Comparison of ENCODE assay signal across 8 cellular contexts in the genomic region with DNA sequence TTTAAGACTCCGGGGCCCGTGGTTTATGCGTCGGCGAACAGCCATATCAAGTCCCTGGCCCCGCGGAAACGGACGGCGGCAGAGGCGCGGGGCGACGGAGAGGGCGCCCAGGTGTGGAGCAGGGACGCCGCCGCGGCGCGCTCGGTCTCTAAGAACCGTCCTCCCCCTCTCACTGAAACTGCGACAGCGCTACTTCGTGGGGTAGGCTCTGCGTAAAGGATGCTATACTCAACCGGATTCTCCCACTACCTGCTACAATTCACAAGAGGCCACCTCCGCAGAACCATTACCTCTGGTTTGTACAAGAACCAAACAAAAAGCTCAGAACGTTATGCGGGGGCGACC. TPM values are rescaled to one million over a fixed set of nuclear protein-coding genes. Genes with fewer than 3 reads are reported as not detected.
DNase-seq lines count a peak whose midpoint lies in the region; ATAC-seq and TF ChIP-seq lines count a peak whose summit lies in the region.

No MANE protein-coding gene starts in this region.

- peaks cover 12 to 16% of the 10 kb centered on the region in 2 donors for H3K4me1 Mint-ChIP-seq in effector memory CD8-positive, alpha-beta T cell (ENCODE audit: low read depth in 2 of 2)

- peak overlapping the region; percentile 83 for H3K4me3 ChIP-seq in Jurkat, Clone E6-1 (ENCODE audit: low read length)
- peak overlapping the region; percentile 83 to 87 for H3K4me3 ChIP-seq in mucosa of rectum (ENCODE audit: low read length in 2 of 2)
- peak overlapping the region; percentile 69 to 97 (median 81) for H3K4me3 ChIP-seq in tibial nerve

- peak overlapping the region; percentile 85 to 93 for H3K27ac Mint-ChIP-seq in effector memory CD8-positive, alpha-beta T cell

- peak; percentile 48 for ATAC-seq in GM21717 (IDR thresholded peaks at IDR 0.05; ENCODE audit: unreplicated experiment)
- peak; percentile 69 for ATAC-seq in effector memory CD8-positive, alpha-beta T cell (replicated peaks)

- H3K9me3 Mint-ChIP-seq in effector memory CD8-positive, alpha-beta T cell, result no peaks in the 10 kb centered on the region

- H3K9ac ChIP-seq in mucosa of rectum (ENCODE audit: low read depth in 1 of 2, low read length in 2 of 2), result peak overlapping the region; percentile 48 to 95

- no peak for TF ChIP-seq POLR2A in tibial nerve (IDR thresholded peaks at IDR 0.05)

- TF ChIP-seq EP300 in tibial nerve (IDR thresholded peaks at IDR 0.05), result no peak

- H3K27me3 ChIP-seq in mucosa of rectum (ENCODE audit: control insufficient read depth in 2 of 2, insufficient read depth in 2 of 2, low read length in 2 of 2), result no peaks in the 10 kb centered on the region
- H3K27me3 ChIP-seq in tibial nerve, result no peaks in the 10 kb centered on the region

- 1 to 2% methylated on average over 18 to 32 of the region's 32 CpGs for WGBS in tibial nerve, 2 donors

- no peaks in the 10 kb centered on the region for H3K36me3 Mint-ChIP-seq in effector memory CD8-positive, alpha-beta T cell (ENCODE audit: insufficient read depth)

- peak overlapping the region; percentile 28 to 91 for H3K27ac ChIP-seq in mucosa of rectum (ENCODE audit: low read depth in 2 of 2, low read length in 2 of 2)
- peak overlapping the region; percentile 49 to 93 (median 91) for H3K27ac ChIP-seq in tibial nerve

- H3K36me3 ChIP-seq in mucosa of rectum (ENCODE audit: control insufficient read depth in 2 of 2, insufficient read depth in 2 of 2, low read length in 2 of 2) (peaks cover 11 to 12% of the 10 kb centered on the region in 2 donors), tibial nerve (peaks cover 0 to 30% (median 0%) of the 10 kb centered on the region in 3 donors)

- peaks cover 0 to 5% of the 10 kb centered on the region in 2 donors for H3K4me1 ChIP-seq in mucosa of rectum (ENCODE audit: control insufficient read depth in 2 of 2, insufficient read depth in 2 of 2, low read length in 2 of 2)
- peaks cover 0 to 48% (median 16%) of the 10 kb centered on the region in 4 donors for H3K4me1 ChIP-seq in tibial nerve

- peak overlapping the region; percentile 89 to 95 for H3K4me3 Mint-ChIP-seq in effector memory CD8-positive, alpha-beta T cell

- H3K27me3 Mint-ChIP-seq in effector memory CD8-positive, alpha-beta T cell, result no peaks in the 10 kb centered on the region

- H3K9me3 ChIP-seq in mucosa of rectum (ENCODE audit: control insufficient read depth in 2 of 2, low read length in 2 of 2) (no peaks in the 10 kb centered on the region), tibial nerve (peaks cover 0 to 4% (median 0%) of the 10 kb centered on the region in 4 donors)

- peak; percentile 76 for DNase-seq in DMS 273 (lab: John Stamatoyannopoulos, UW; ENCODE audit: unreplicated experiment)
- DNase-seq in DMS 273 treated with DMSO at 0.1 percent for 48 hours (lab: John Stamatoyannopoulos, UW), result no peak
- peak; percentile 25 for DNase-seq in Jurkat, Clone E6-1 (ENCODE audit: low read depth, low spot score)
- DNase-seq in activated CD4-positive, alpha-beta T cell treated with anti-CD3 and anti-CD28 coated beads for 48 hours, result peak; percentile 63
- DNase-seq in effector memory CD8-positive, alpha-beta T cell, result peak in 2 of 3 experiments; percentile 40 to 45
- peak in 1 of 2 donors; percentile 31 for DNase-seq in tibial nerve (ENCODE audit: low spot score in 2 of 2)

- TF ChIP-seq CTCF in tibial nerve (IDR thresholded peaks at IDR 0.05), result no peak

RNA-seq across cellular contexts. Expression of gene MRNIP, which starts 0.4 kb away (rescaled TPM):
- polyA plus RNA-seq in Jurkat, Clone E6-1 (2012; ENCODE audit: insufficient read depth, insufficient read length), result 17.1 TPM
- 10 to 100 TPM; 48.5 to 82.4 (median 63.2) TPM for total RNA-seq in tibial nerve

RNA-seq across cellular contexts. Expression of gene SQSTM1, which starts 37.5 kb away (rescaled TPM):
- 43.5 TPM for polyA plus RNA-seq in Jurkat, Clone E6-1 (2012; ENCODE audit: insufficient read depth, insufficient read length)
- 100 to 1,000 TPM; 408 to 463 (median 452) TPM for total RNA-seq in tibial nerve

RNA-seq across cellular contexts. Expression of gene TBC1D9B, which starts 49.5 kb away (rescaled TPM):
- 129 TPM for polyA plus RNA-seq in Jurkat, Clone E6-1 (2012; ENCODE audit: insufficient read depth, insufficient read length)
- total RNA-seq in tibial nerve, result 100 to 1,000 TPM; 115 to 210 (median 168) TPM

RNA-seq across cellular contexts. Expression of gene MGAT4B, which starts 51.5 kb away (rescaled TPM):
- 57.3 TPM for polyA plus RNA-seq in Jurkat, Clone E6-1 (2012; ENCODE audit: insufficient read depth, insufficient read length)
- 100 to 1,000 TPM in 1 of 4 donors, 10 to 100 TPM in 3; 52.7 to 153 (median 91.0) TPM for total RNA-seq in tibial nerve
